Comparison of ENCODE assay signal across 1 cellular context in the genomic region with DNA sequence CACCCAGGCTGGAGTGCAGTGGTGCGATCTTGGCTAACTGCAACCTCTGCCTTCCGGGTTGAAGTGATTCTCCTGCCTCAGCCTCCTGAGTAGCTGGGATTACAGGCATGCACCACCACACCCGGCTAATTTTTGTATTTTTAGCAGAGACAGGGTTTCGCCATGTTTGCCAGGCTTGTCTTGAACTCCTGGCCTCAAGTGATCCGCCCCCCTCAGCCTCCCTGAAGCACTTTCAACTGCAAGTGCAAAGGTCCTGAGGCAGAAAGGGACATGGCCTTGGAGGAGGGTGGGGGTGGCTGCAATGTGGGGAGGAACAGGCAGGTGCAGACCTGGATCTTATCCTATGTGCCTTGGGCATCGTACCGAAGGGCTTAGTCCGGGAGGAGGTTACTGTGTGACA. TPM values are rescaled to one million over a fixed set of nuclear protein-coding genes. Genes with fewer than 3 reads are reported as not detected.
"Had no signal": no experiment of that assay in that cellular context is flagged by ENCODE, and none has a peak within 500 bp of the region (broad histone marks: within the 10 kb centered on the region; RNA-seq: fewer than 3 reads in every experiment).

No MANE protein-coding gene starts in this region.

RNA-seq across cellular contexts. Expression of a gene that starts 27.3 kb away (rescaled TPM):
- total RNA-seq: posterior vena cava had no signal
